3 cellular contexts compared by ENCODE assay signal in the genomic region with DNA sequence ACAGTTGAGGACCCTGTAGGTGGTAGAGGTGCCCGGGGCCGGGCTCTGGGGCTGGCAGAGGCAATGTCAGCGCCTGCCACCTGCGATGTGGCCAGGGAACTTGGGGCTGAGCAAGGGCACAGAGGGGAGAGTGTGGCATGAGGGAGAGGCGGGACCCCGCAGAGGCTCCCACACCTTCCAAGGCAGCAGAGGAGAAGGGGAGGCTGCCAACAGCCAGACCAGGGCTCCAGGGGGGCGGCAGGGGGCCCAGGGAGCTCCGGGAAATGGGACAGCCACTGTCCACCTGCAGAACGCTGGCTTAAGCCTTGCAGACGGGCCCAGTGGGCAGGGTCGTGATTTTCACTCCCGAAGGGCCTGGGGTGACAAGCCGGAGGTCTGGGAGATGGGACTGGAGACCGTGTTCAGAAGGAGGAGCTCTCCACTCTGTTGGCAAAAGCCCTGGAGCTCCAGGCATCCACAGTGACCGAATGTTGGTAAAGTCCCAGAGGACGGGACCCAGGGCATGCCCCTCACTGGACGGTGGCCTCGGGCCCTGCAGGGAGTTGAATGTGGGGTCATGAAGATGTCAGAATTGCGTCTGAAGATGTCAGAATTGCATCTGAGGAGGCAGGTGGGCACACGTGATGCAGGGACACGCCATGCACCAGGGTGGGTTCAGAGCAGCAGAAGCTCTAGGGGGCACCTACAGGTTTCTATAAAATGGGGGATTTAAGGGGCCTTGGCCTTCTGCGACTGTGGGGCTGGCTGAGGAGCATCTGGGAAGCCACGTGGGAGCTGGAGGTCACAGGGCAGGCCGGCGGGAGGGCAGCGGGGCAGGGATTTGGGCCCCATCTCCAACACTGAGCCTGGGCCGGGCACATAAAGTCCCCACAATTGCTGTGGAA.
TF ChIP-seq lines count a peak whose summit lies in the region.

No MANE protein-coding gene starts in this region.

TF ChIP-seq in A549, 52 proteins besides CTCF, POLR2A, EP300 and RAD21:
- TF ChIP-seq HOXB13 (CRISPR knock-in tag; IDR thresholded peaks at IDR 0.05; ENCODE audit: low read depth) (peak; percentile 30; the same call in 1 of the 2 replicates), RFX5 (IDR thresholded peaks at IDR 0.05) (no peak), HOXB5 (CRISPR knock-in tag; IDR thresholded peaks at IDR 0.05) (0 out of 2 replicates have a peak, but pooled peaks have one; percentile 12)
- TF ChIP-seq, protein P1, sequence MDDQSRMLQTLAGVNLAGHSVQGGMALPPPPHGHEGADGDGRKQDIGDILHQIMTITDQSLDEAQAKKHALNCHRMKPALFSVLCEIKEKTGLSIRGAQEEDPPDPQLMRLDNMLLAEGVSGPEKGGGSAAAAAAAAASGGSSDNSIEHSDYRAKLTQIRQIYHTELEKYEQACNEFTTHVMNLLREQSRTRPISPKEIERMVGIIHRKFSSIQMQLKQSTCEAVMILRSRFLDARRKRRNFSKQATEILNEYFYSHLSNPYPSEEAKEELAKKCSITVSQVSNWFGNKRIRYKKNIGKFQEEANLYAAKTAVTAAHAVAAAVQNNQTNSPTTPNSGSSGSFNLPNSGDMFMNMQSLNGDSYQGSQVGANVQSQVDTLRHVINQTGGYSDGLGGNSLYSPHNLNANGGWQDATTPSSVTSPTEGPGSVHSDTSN (IDR thresholded peaks at IDR 0.05): no peak

TF ChIP-seq in IMR-90, 13 proteins besides CTCF, POLR2A, EP300 and RAD21:
- TF ChIP-seq CEBPB (IDR thresholded peaks at IDR 0.05; ENCODE audit: low read depth, low read length) (no peak), FOS (IDR thresholded peaks at IDR 0.05; ENCODE audit: low read depth, low read length) (no peak), RCOR1 (IDR thresholded peaks at IDR 0.05; ENCODE audit: insufficient replicate concordance, low read length) (no peak), BHLHE40 (IDR thresholded peaks at IDR 0.05; ENCODE audit: low read depth, low read length) (no peak), MAFK (IDR thresholded peaks at IDR 0.05; ENCODE audit: low read depth, low read length) (no peak), NFE2L2 (IDR thresholded peaks at IDR 0.05; ENCODE audit: low read depth, low read length) (no peak), RFX5 (IDR thresholded peaks at IDR 0.05; ENCODE audit: low read depth, low read length) (no peak), MAZ (IDR thresholded peaks at IDR 0.05; ENCODE audit: borderline replicate concordance, low read depth, low read length) (no peak; the same call in 1 of the 2 replicates), CHD1 (IDR thresholded peaks at IDR 0.05; ENCODE audit: low read depth, low read length) (no peak), SMC3 (IDR thresholded peaks at IDR 0.05; ENCODE audit: low read depth, low read length) (no peak), MXI1 (IDR thresholded peaks at IDR 0.05; ENCODE audit: borderline replicate concordance, low read depth, low read length) (no peak)
- TF ChIP-seq, protein P2, sequence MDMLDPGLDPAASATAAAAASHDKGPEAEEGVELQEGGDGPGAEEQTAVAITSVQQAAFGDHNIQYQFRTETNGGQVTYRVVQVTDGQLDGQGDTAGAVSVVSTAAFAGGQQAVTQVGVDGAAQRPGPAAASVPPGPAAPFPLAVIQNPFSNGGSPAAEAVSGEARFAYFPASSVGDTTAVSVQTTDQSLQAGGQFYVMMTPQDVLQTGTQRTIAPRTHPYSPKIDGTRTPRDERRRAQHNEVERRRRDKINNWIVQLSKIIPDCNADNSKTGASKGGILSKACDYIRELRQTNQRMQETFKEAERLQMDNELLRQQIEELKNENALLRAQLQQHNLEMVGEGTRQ (IDR thresholded peaks at IDR 0.05; ENCODE audit: low read depth, low read length): no peak
- TF ChIP-seq, protein P3, sequence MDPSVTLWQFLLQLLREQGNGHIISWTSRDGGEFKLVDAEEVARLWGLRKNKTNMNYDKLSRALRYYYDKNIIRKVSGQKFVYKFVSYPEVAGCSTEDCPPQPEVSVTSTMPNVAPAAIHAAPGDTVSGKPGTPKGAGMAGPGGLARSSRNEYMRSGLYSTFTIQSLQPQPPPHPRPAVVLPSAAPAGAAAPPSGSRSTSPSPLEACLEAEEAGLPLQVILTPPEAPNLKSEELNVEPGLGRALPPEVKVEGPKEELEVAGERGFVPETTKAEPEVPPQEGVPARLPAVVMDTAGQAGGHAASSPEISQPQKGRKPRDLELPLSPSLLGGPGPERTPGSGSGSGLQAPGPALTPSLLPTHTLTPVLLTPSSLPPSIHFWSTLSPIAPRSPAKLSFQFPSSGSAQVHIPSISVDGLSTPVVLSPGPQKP (IDR thresholded peaks at IDR 0.05; ENCODE audit: borderline replicate concordance, low read depth, low read length): no peak
TF ChIP-seq in IMR-90: peak in this region for 0.

TF ChIP-seq in GM12878, 131 proteins besides CTCF, POLR2A, EP300 and RAD21:
- TF ChIP-seq DPF2 (IDR thresholded peaks at IDR 0.05) (peak; percentile 2; the same call in 1 of the 2 replicates), SMARCA5 (IDR thresholded peaks at IDR 0.05) (peak; percentile 70; the same call in 1 of the 2 replicates), IKZF1 (conservative IDR thresholded peaks at IDR 0.05) (peak; percentile 56; the same call in 1 of the 2 replicates), HCFC1 (IDR thresholded peaks at IDR 0.05; ENCODE audit: low read length) (no peak), CEBPB (IDR thresholded peaks at IDR 0.05; ENCODE audit: borderline replicate concordance in 1 of 2, low read depth in 2 of 2, low read length in 2 of 2) (no peak)
- TF ChIP-seq, protein P4, sequence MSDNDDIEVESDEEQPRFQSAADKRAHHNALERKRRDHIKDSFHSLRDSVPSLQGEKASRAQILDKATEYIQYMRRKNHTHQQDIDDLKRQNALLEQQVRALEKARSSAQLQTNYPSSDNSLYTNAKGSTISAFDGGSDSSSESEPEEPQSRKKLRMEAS (IDR thresholded peaks at IDR 0.05; ENCODE audit: low read depth, low read length): 0 out of 2 replicates have a peak, but pooled peaks have one; percentile 5
